27 cellular contexts compared by ENCODE assay signal in genomic region chr14:29461131-29461530, GRCh38.
DNase-seq lines count a peak whose midpoint lies in the region; ATAC-seq and TF ChIP-seq lines count a peak whose summit lies in the region.
"Had no signal": no experiment of that assay in that cellular context is flagged by ENCODE, and none has a peak within 500 bp of the region (broad histone marks: within the 10 kb centered on the region; RNA-seq: fewer than 3 reads in every experiment).

No MANE protein-coding gene starts in this region.

- H3K4me1 ChIP-seq in osteoblast (ENCODE audit: insufficient read depth, low read length), result no peaks in the 10 kb centered on the region
- H3K4me1 ChIP-seq: A549, SJCRH30 had no signal

- no peaks in the 10 kb centered on the region for H4K20me1 ChIP-seq in osteoblast (ENCODE audit: insufficient read depth, low read length)

- H3K27ac ChIP-seq in cingulate gyrus (ENCODE audit: low read depth, low read length) (peak overlapping the region; percentile 4), osteoblast (ENCODE audit: low read depth, low read length) (no peak overlapping the region)
- H3K27ac ChIP-seq: A549, PC-9, SJCRH30 had no signal

- no peak overlapping the region for H3K4me3 ChIP-seq in osteoblast (ENCODE audit: insufficient read depth, low read length)
- H3K4me3 ChIP-seq: A549, GM12878, K562, PC-9, SJCRH30 had no signal

- no peaks in the 10 kb centered on the region for H3K9me3 ChIP-seq in osteoblast (ENCODE audit: low read depth, low read length)
- H3K9me3 ChIP-seq: A549, SJCRH30 had no signal

- in situ Hi-C loops in KBM-7 (cut with MboI; ENCODE audit: low pct_unique_long_range_greater_than_20kb, low sequenced_read_pairs), result no loop called here

- no peaks in the 10 kb centered on the region for H3K36me3 ChIP-seq in osteoblast (ENCODE audit: insufficient read depth, low read length)
- H3K36me3 ChIP-seq: SJCRH30 had no signal

- ATAC-seq in GM19467 (IDR thresholded peaks at IDR 0.05; ENCODE audit: unreplicated experiment), result no peak
- ATAC-seq: A549, GM12878, HCT116, K562, Right ventricle myocardium inferior had no signal

- H2AFZ ChIP-seq in osteoblast (ENCODE audit: low read length), result peak overlapping the region; percentile 25
- H2AFZ ChIP-seq: PC-9 had no signal

- no peak overlapping the region for H3K4me2 ChIP-seq in osteoblast (ENCODE audit: insufficient read depth, low read length)
- H3K4me2 ChIP-seq: A549, PC-9 had no signal

- H3K79me2 ChIP-seq in osteoblast (ENCODE audit: insufficient read depth, low read length), result no peaks in the 10 kb centered on the region

- H3K27me3 ChIP-seq in osteoblast (ENCODE audit: insufficient read depth, low read length), result no peaks in the 10 kb centered on the region

- DNase-seq in ELR (ENCODE audit: low read depth) (peak; percentile 12), NCI-H69 (lab: John Stamatoyannopoulos, UW) (peak; percentile 58), osteoblast (ENCODE audit: insufficient read length, low spot score, missing footprints) (no peak), KBM-7 (no peak), NCI-H82 treated with DMSO at 0.1 percent for 48 hours (lab: John Stamatoyannopoulos, UW; ENCODE audit: unreplicated experiment) (no peak)
- DNase-seq: AML-193; C1 segment of cervical spinal cord; CD4-positive, alpha-beta memory T cell; COR-L47; DMS53; GDM1; MV-4-11; NCI-H1105 treated with DMSO at 0.1 percent for 48 hours; NCI-H187; NCI-H2081 treated with DMSO at 0.1 percent for 48 hours; NCI-H2171 treated with DMSO at 0.1 percent for 48 hours; NCI-H524 treated with DMSO at 0.1 percent for 48 hours; NCI-H82; PC-9; SJCRH30 had no signal

- no peak for TF ChIP-seq CTCF in osteoblast (IDR thresholded peaks at IDR 0.05; ENCODE audit: extremely low read depth, low read depth, low read length)

Comparison
In these comparisons a context has a peak if more than half of its experiments do, and no peak if none do; other contexts are left out.
1. DNase-seq: peak in ELR (single experiment) and NCI-H69 (single experiment); none in osteoblast (single experiment), KBM-7 (single experiment) and NCI-H82 treated with DMSO at 0.1 percent for 48 hours (single experiment).